In genomic region chr11:65609236-65609635, GRCh38 we compare ENCODE assay signal across 15 cellular contexts. TPM values are rescaled to one million over a fixed set of nuclear protein-coding genes. Genes with fewer than 3 reads are reported as not detected.
DNase-seq lines count a peak whose midpoint lies in the region; ATAC-seq and TF ChIP-seq lines count a peak whose summit lies in the region.
"Had no signal": no experiment of that assay in that cellular context is flagged by ENCODE, and none has a peak within 500 bp of the region (broad histone marks: within the 10 kb centered on the region; RNA-seq: fewer than 3 reads in every experiment).

No MANE protein-coding gene starts in this region.

- no peaks in the 10 kb centered on the region for H3K9me3 Mint-ChIP-seq in activated CD8-positive, alpha-beta memory T cell treated with anti-CD3 and anti-CD28 coated beads, Interleukin-2, amount 10 ng/mL, durations not matched to agents 7 days and 5 days (ENCODE audit: low read depth)
- no peaks in the 10 kb centered on the region for H3K9me3 Mint-ChIP-seq in activated naive CD8-positive, alpha-beta T cell (ENCODE audit: low read depth)
- H3K9me3 Mint-ChIP-seq in glutamatergic neuron (ENCODE audit: unreplicated experiment): peaks cover 7% of the 10 kb centered on the region

- ATAC-seq in activated CD8-positive, alpha-beta memory T cell treated with anti-CD3 and anti-CD28 coated beads, Interleukin-2, amount 10 ng/mL, durations not matched to agents 7 days and 5 days: no peak
- no peak for ATAC-seq in HG03342 (IDR thresholded peaks at IDR 0.05; ENCODE audit: unreplicated experiment)
- ATAC-seq: gastroesophageal sphincter had no signal

- CTCF ChIA-PET in activated CD8-positive, alpha-beta memory T cell treated with anti-CD3 and anti-CD28 coated beads, Interleukin-2, amount 10 ng/mL, durations not matched to agents 7 days and 5 days (lab: Charles Lee): interaction anchor here (1.0 to 4.5 kb wide), 5 partner anchors 16 to 102 kb away, joined by 3 to 20 read pairs (median 13); partner anchors contain the start of gene FAM89B

- TF ChIP-seq CTCF in glutamatergic neuron (IDR thresholded peaks at IDR 0.05; ENCODE audit: partially characterized antibody, unreplicated experiment): no peak
- TF ChIP-seq CTCF in stomach (IDR thresholded peaks at IDR 0.05): no peak

- DNase-seq in activated CD8-positive, alpha-beta memory T cell treated with anti-CD3 and anti-CD28 coated beads, Interleukin-2, amount 10 ng/mL, durations not matched to agents 7 days and 5 days: no peak
- DNase-seq in activated CD8-positive, alpha-beta memory T cell treated with anti-CD3 and anti-CD28 coated beads, Interleukin-2, amount 50 U/mL, for 4 hours: no peak
- DNase-seq in glutamatergic neuron (no peak), stomach (no peak), putamen (ENCODE audit: low spot score) (no peak), middle frontal gyrus (ENCODE audit: extremely low spot score, low spot score) (no peak)
- DNase-seq: activated CD4-positive, CD25-positive, alpha-beta regulatory T cell treated with anti-CD3 and anti-CD28 coated beads, Interleukin-2, amount 50 U/mL, for 72 hours; activated gamma-delta T cell; colonic mucosa had no signal

- no peaks in the 10 kb centered on the region for H3K27me3 Mint-ChIP-seq in activated CD8-positive, alpha-beta memory T cell treated with anti-CD3 and anti-CD28 coated beads, Interleukin-2, amount 10 ng/mL, durations not matched to agents 7 days and 5 days
- no peaks in the 10 kb centered on the region for H3K27me3 Mint-ChIP-seq in activated naive CD8-positive, alpha-beta T cell
- H3K27me3 Mint-ChIP-seq in glutamatergic neuron (ENCODE audit: unreplicated experiment): peaks cover 10% of the 10 kb centered on the region

- H3K4me3 ChIP-seq in stomach: no peak overlapping the region
- H3K4me3 ChIP-seq: colonic mucosa, gastroesophageal sphincter, SK-N-MC, thoracic aorta had no signal

- peaks cover 21% of the 10 kb centered on the region for H3K36me3 Mint-ChIP-seq in activated CD8-positive, alpha-beta memory T cell treated with anti-CD3 and anti-CD28 coated beads, Interleukin-2, amount 10 ng/mL, durations not matched to agents 7 days and 5 days
- no peaks in the 10 kb centered on the region for H3K36me3 Mint-ChIP-seq in activated naive CD8-positive, alpha-beta T cell
- no peaks in the 10 kb centered on the region for H3K36me3 Mint-ChIP-seq in glutamatergic neuron (ENCODE audit: unreplicated experiment)

- no peaks in the 10 kb centered on the region for H3K27me3 ChIP-seq in stomach
- H3K27me3 ChIP-seq: colonic mucosa, gastroesophageal sphincter had no signal

- H3K4me1 Mint-ChIP-seq in activated CD8-positive, alpha-beta memory T cell treated with anti-CD3 and anti-CD28 coated beads, Interleukin-2, amount 10 ng/mL, durations not matched to agents 7 days and 5 days: peaks cover 40% of the 10 kb centered on the region
- H3K4me1 Mint-ChIP-seq in activated naive CD8-positive, alpha-beta T cell (ENCODE audit: low read depth): peaks cover 34% of the 10 kb centered on the region
- H3K4me1 Mint-ChIP-seq in glutamatergic neuron (ENCODE audit: low read depth, unreplicated experiment): peaks cover 27% of the 10 kb centered on the region

- H3K4me1 ChIP-seq in stomach: peaks cover 59 to 77% (median 68%) of the 10 kb centered on the region in 4 donors

- no peaks in the 10 kb centered on the region for H3K9me3 ChIP-seq in stomach
- H3K9me3 ChIP-seq: colonic mucosa, gastroesophageal sphincter, thoracic aorta had no signal

- H3K36me3 ChIP-seq in stomach: peaks cover 26 to 79% (median 70%) of the 10 kb centered on the region in 4 donors

- intact Hi-C loops in stomach (cut with DNase I; ENCODE audit: low total_unique reads): no loop called here

- H3K27ac ChIP-seq in stomach: peak overlapping the region in 3 of 5 donors; percentile 95 to 99 (median 98)
- H3K27ac ChIP-seq: colonic mucosa, SK-N-MC, thoracic aorta had no signal

- no peak for TF ChIP-seq EP300 in stomach (IDR thresholded peaks at IDR 0.05)

- TF ChIP-seq POLR2A in stomach (IDR thresholded peaks at IDR 0.05): no peak

- 37 to 45% (median 40%) methylated on average over 3 of the region's 3 CpGs for WGBS in stomach, 5 donors

- H3K4me3 Mint-ChIP-seq in activated CD8-positive, alpha-beta memory T cell treated with anti-CD3 and anti-CD28 coated beads, Interleukin-2, amount 10 ng/mL, durations not matched to agents 7 days and 5 days: no peak overlapping the region
- H3K4me3 Mint-ChIP-seq in activated naive CD8-positive, alpha-beta T cell: no peak overlapping the region
- no peak overlapping the region for H3K4me3 Mint-ChIP-seq in glutamatergic neuron (ENCODE audit: unreplicated experiment)

- H3K27ac Mint-ChIP-seq in activated CD8-positive, alpha-beta memory T cell treated with anti-CD3 and anti-CD28 coated beads, Interleukin-2, amount 10 ng/mL, durations not matched to agents 7 days and 5 days: peak overlapping the region; percentile 33
- H3K27ac Mint-ChIP-seq in activated naive CD8-positive, alpha-beta T cell: peak overlapping the region; percentile 46
- H3K27ac Mint-ChIP-seq in glutamatergic neuron (ENCODE audit: unreplicated experiment): peak overlapping the region; percentile 5

RNA-seq across cellular contexts. Expression of gene MAP3K11, which starts 4.8 kb away (rescaled TPM):
- 10 to 100 TPM; 71.0 to 73.3 TPM for total RNA-seq in activated CD8-positive, alpha-beta memory T cell treated with anti-CD3 and anti-CD28 coated beads, Interleukin-2, amount 10 ng/mL, durations not matched to agents 7 days and 5 days
- total RNA-seq in glutamatergic neuron (ENCODE audit: unreplicated experiment) (58.6 TPM), stomach (100 to 1,000 TPM in 1 of 5 donors, 10 to 100 TPM in 4; 37.6 to 118 (median 63.6) TPM)
- 10 to 100 TPM; 31.0 to 62.9 (median 44.8) TPM for polyA plus RNA-seq in stomach

RNA-seq across cellular contexts. Expression of gene PCNX3, which starts 6.3 kb away (rescaled TPM):
- total RNA-seq in activated CD8-positive, alpha-beta memory T cell treated with anti-CD3 and anti-CD28 coated beads, Interleukin-2, amount 10 ng/mL, durations not matched to agents 7 days and 5 days: 10 to 100 TPM; 54.9 to 57.1 TPM
- total RNA-seq in glutamatergic neuron (ENCODE audit: unreplicated experiment) (43.3 TPM), stomach (10 to 100 TPM in 4 of 5 donors, 1 to 10 TPM in 1; 9.7 to 76.2 (median 40.3) TPM)
- 10 to 100 TPM in 1 of 3 donors, 1 to 10 TPM in 2; 4.6 to 11.0 (median 6.8) TPM for polyA plus RNA-seq in stomach

RNA-seq across cellular contexts. Expression of gene KCNK7, which starts 13.6 kb away (rescaled TPM):
- 1 to 10 TPM in 1 of 2 experiments, under 1 TPM in 1; 0.80 to 1.1 TPM for total RNA-seq in activated CD8-positive, alpha-beta memory T cell treated with anti-CD3 and anti-CD28 coated beads, Interleukin-2, amount 10 ng/mL, durations not matched to agents 7 days and 5 days
- 0.69 TPM for total RNA-seq in glutamatergic neuron (ENCODE audit: unreplicated experiment)
- 1 to 10 TPM in 1 of 5 donors, under 1 TPM in 1, not detected in 3; 0.58 to 2.6 TPM for total RNA-seq in stomach
- polyA plus RNA-seq in stomach: 1 to 10 TPM in 2 of 3 donors, not detected in 1; 3.5 to 5.8 TPM
- total RNA-seq: myocyte had no signal

RNA-seq across cellular contexts. Expression of gene SIPA1, which starts 28.7 kb away (rescaled TPM):
- 100 to 1,000 TPM; 188 to 267 TPM for total RNA-seq in activated CD8-positive, alpha-beta memory T cell treated with anti-CD3 and anti-CD28 coated beads, Interleukin-2, amount 10 ng/mL, durations not matched to agents 7 days and 5 days
- total RNA-seq in glutamatergic neuron (ENCODE audit: unreplicated experiment) (21.4 TPM), stomach (10 to 100 TPM; 13.2 to 47.5 (median 33.8) TPM)
- polyA plus RNA-seq in stomach: 10 to 100 TPM; 59.9 to 80.4 (median 67.6) TPM

RNA-seq across cellular contexts. Expression of gene EHBP1L1, which starts 33.4 kb away (rescaled TPM):
- total RNA-seq in activated CD8-positive, alpha-beta memory T cell treated with anti-CD3 and anti-CD28 coated beads, Interleukin-2, amount 10 ng/mL, durations not matched to agents 7 days and 5 days: 100 to 1,000 TPM; 138 to 140 TPM
- 14.2 TPM for total RNA-seq in glutamatergic neuron (ENCODE audit: unreplicated experiment)
- total RNA-seq in stomach: 100 to 1,000 TPM in 4 of 5 donors, 10 to 100 TPM in 1; 43.0 to 200 (median 126) TPM
- 10 to 100 TPM; 28.0 to 67.6 (median 49.2) TPM for polyA plus RNA-seq in stomach
